ENCODE assay signal across 24 cellular contexts in the genomic region with DNA sequence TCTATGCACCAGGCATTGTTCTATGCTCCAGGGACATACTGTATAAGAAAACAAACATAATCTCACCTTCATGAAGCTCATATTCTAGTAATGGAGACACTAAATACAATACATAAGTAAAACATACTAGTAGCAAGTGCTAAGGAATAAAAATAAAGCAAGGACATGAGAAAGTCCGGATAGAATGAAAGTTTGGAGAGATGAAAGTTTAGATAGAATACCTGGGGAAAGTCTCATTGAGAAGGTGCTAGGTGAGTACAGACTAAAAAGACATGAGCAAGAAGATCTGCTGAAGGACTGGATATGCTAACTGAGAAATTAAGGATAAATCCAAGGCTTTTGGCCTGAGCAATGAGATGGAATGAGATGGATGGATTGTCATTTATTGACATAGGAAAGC.
"Had no signal": no experiment of that assay in that cellular context is flagged by ENCODE, and none has a peak within 500 bp of the region (broad histone marks: within the 10 kb centered on the region; RNA-seq: fewer than 3 reads in every experiment).

No MANE protein-coding gene starts in this region.

- H3K9me3 Mint-ChIP-seq: dendritic cell treated with granulocyte-macrophage colony-stimulating factor and Interleukin-4, amounts not matched to agents 40 ng/mL and 50 ng/mL, for 4 days; effector memory CD8-positive, alpha-beta T cell; endodermal cell had no signal

- DNase-seq: colonic mucosa; cortex of kidney; dermis blood vessel endothelial cell; dorsolateral prefrontal cortex; effector CD4-positive, alpha-beta T cell; effector CD8-positive, alpha-beta T cell; effector memory CD4-positive, alpha-beta T cell; effector memory CD8-positive, alpha-beta T cell; endodermal cell; erythroblast; esophagus squamous epithelium; foreskin fibroblast; foreskin keratinocyte; foreskin melanocyte; gastrocnemius medialis; glutamatergic neuron; head of caudate nucleus; heart left ventricle; heart right ventricle had no signal

- H3K4me1 Mint-ChIP-seq: endodermal cell had no signal

- H3K27me3 Mint-ChIP-seq: dendritic cell treated with granulocyte-macrophage colony-stimulating factor and Interleukin-4, amounts not matched to agents 40 ng/mL and 50 ng/mL, for 4 days; effector memory CD8-positive, alpha-beta T cell had no signal

- H3K27ac ChIP-seq: colonic mucosa, coronary artery, dorsolateral prefrontal cortex, epithelial cell of prostate, esophagus muscularis mucosa, esophagus squamous epithelium, foreskin keratinocyte, gastrocnemius medialis, gastroesophageal sphincter, heart left ventricle, heart right ventricle had no signal

- H3K9me3 ChIP-seq: colonic mucosa, esophagus muscularis mucosa, esophagus squamous epithelium, gastrocnemius medialis, gastroesophageal sphincter, heart left ventricle, heart right ventricle had no signal

- H3K4me3 Mint-ChIP-seq: dendritic cell treated with granulocyte-macrophage colony-stimulating factor and Interleukin-4, amounts not matched to agents 40 ng/mL and 50 ng/mL, for 4 days; effector memory CD8-positive, alpha-beta T cell; endodermal cell had no signal

- H3K4me3 ChIP-seq: colonic mucosa, coronary artery, dorsolateral prefrontal cortex, esophagus muscularis mucosa, esophagus squamous epithelium, gastrocnemius medialis, gastroesophageal sphincter, heart left ventricle, heart right ventricle had no signal

- H3K27ac Mint-ChIP-seq: dendritic cell treated with granulocyte-macrophage colony-stimulating factor and Interleukin-4, amounts not matched to agents 40 ng/mL and 50 ng/mL, for 4 days; effector memory CD8-positive, alpha-beta T cell; endodermal cell had no signal

- H3K4me1 ChIP-seq: colonic mucosa, esophagus muscularis mucosa, esophagus squamous epithelium, foreskin keratinocyte, gastroesophageal sphincter had no signal
